7 cellular contexts compared by ENCODE assay signal in the genomic region with DNA sequence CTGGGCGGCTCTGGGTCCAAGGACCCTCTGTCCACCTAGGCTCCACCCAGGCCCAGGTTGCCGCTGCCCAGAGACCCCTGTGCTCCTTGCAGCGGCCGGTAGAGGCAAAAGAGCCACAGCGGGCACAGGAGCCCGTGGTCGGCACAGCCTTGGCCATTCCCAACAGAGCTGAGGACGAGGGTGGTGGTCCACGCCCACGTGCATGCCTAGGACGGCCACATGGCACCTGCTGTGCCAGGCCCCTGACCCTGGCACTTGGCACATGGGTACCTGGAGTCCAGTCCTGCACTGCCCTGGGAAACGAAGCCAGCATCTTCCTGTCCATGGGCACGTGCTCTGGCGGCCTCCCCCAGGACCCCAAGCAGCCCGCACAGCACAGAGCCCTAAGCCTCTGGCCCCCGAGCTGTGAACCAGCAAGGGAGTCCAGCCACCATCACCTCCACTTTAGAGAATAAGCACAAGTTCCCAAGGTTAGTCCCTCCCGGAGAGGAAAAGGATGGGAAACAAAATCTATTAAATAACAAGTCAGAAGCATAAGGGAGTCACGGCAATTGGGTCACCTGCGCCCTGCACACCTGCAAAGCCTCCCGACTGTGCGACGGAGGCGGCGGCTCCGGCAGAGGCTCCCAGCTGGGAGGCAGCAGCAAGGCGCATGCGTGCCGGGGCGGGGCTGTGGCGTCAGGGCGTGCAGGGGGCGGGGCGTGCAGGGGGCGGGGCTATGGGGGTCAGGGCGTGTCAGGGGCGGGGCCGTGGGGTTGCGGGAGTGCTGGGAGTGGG. TPM values are rescaled to one million over a fixed set of nuclear protein-coding genes. Genes with fewer than 3 reads are reported as not detected.
A peak's percentile ranks its signal among the peaks of the same experiment; 100 is the strongest.
DNase-seq lines count a peak whose midpoint lies in the region; ATAC-seq and TF ChIP-seq lines count a peak whose summit lies in the region.

No MANE protein-coding gene starts in this region.

- no peak overlapping the region for H3K4me3 Mint-ChIP-seq in activated naive CD4-positive, alpha-beta T cell treated with anti-CD3 and anti-CD28 coated beads, Interleukin-2, amount 10 ng/mL, durations not matched to agents 7 days and 5 days

- CTCF ChIA-PET in HEK293T (lab: Yijun Ruan, JAX) = interaction anchor here (0.9 kb wide), 1 partner anchor 29 kb away, joined by 3 read pairs; no protein-coding TSS in a partner anchor
- CTCF ChIA-PET in PC-9 (lab: Charles Lee) = no interaction called here
- CTCF ChIA-PET in activated naive CD4-positive, alpha-beta T cell treated with anti-CD3 and anti-CD28 coated beads, Interleukin-2, amount 10 ng/mL, durations not matched to agents 7 days and 5 days (lab: Charles Lee) = no interaction called here

- TF ChIP-seq CTCF in PC-9 (conservative IDR thresholded peaks at IDR 0.05) = no peak

- POLR2A ChIA-PET in HEK293T (lab: Yijun Ruan, JAX) (no interaction called here), PC-9 (lab: Charles Lee; ENCODE audit: unreplicated experiment) (no interaction called here)

- ATAC-seq in GM18868 (IDR thresholded peaks at IDR 0.05; ENCODE audit: unreplicated experiment) = no peak

- H3K27me3 ChIP-seq in PC-9 (ENCODE audit: insufficient read depth, low read depth) = no peaks in the 10 kb centered on the region

- no peaks in the 10 kb centered on the region for H3F3A ChIP-seq in PC-9 (ENCODE audit: insufficient read depth, low read depth)

- no peaks in the 10 kb centered on the region for H4K20me1 ChIP-seq in PC-9 (ENCODE audit: insufficient read depth)

- peak; percentile 99 for DNase-seq in HEK293T (ENCODE audit: extremely low spot score)
- peak in 1 of 2 experiments; percentile 71 for DNase-seq in PC-9
- DNase-seq in activated naive CD4-positive, alpha-beta T cell treated with anti-CD3 and anti-CD28 coated beads, Interleukin-2, amount 10 ng/mL, durations not matched to agents 7 days and 5 days = peak; percentile 74
- peak; percentile 96 for DNase-seq in iPS-NIHi7 (ENCODE audit: extremely low spot score)
- DNase-seq in stimulated activated CD4-positive, alpha-beta T cell treated with anti-CD3 and anti-CD28 coated beads, TNF-alpha, amount 100 ng/mL, for 1 hour (ENCODE audit: low read depth in 3 of 3, low spot score in 1 of 3) = peak; percentile 5 to 57 (median 19)
- no peak for DNase-seq in GF-D8 (lab: John Stamatoyannopoulos, UW)

- no TSS peak for BruUV-seq in PC-9 (replicated peaks; lab: Mats Ljungman, UMichigan)

- H3K79me2 ChIP-seq in PC-9 (ENCODE audit: low read depth) = no peaks in the 10 kb centered on the region

- H3K36me3 Mint-ChIP-seq in activated naive CD4-positive, alpha-beta T cell treated with anti-CD3 and anti-CD28 coated beads, Interleukin-2, amount 10 ng/mL, durations not matched to agents 7 days and 5 days = no peaks in the 10 kb centered on the region

- peak overlapping the region; percentile 54 for H3K4me3 ChIP-seq in PC-9

- no peak overlapping the region for H3K27ac Mint-ChIP-seq in activated naive CD4-positive, alpha-beta T cell treated with anti-CD3 and anti-CD28 coated beads, Interleukin-2, amount 10 ng/mL, durations not matched to agents 7 days and 5 days

- H3K36me3 ChIP-seq in PC-9 (ENCODE audit: low read depth) = no peaks in the 10 kb centered on the region

- intact Hi-C loops in PC-9 (cut with micrococcal nuclease; ENCODE audit: unreplicated experiment) = no loop called here

- H3K27me3 Mint-ChIP-seq in activated naive CD4-positive, alpha-beta T cell treated with anti-CD3 and anti-CD28 coated beads, Interleukin-2, amount 10 ng/mL, durations not matched to agents 7 days and 5 days = no peaks in the 10 kb centered on the region

- no peak overlapping the region for H3K27ac ChIP-seq in PC-9

- no peaks in the 10 kb centered on the region for H3K9me2 ChIP-seq in PC-9 (ENCODE audit: insufficient read depth)

- peak overlapping the region; percentile 68; the same call in 1 of the 2 replicates for H2AFZ ChIP-seq in PC-9

- no peaks in the 10 kb centered on the region for H3K9me3 Mint-ChIP-seq in activated naive CD4-positive, alpha-beta T cell treated with anti-CD3 and anti-CD28 coated beads, Interleukin-2, amount 10 ng/mL, durations not matched to agents 7 days and 5 days

- no peaks in the 10 kb centered on the region for H3K4me1 ChIP-seq in PC-9 (replicated peaks; ENCODE audit: insufficient read depth)

- H3K4me2 ChIP-seq in PC-9 = peak overlapping the region; percentile 78

- H3K4me1 Mint-ChIP-seq in activated naive CD4-positive, alpha-beta T cell treated with anti-CD3 and anti-CD28 coated beads, Interleukin-2, amount 10 ng/mL, durations not matched to agents 7 days and 5 days = peaks cover 5% of the 10 kb centered on the region

- H3K9me3 ChIP-seq in PC-9 (ENCODE audit: insufficient read depth, low read depth) = no peaks in the 10 kb centered on the region

TF ChIP-seq in HEK293T, 16 proteins besides CTCF, POLR2A, EP300 and RAD21:
- TF ChIP-seq FOXM1 (IDR thresholded peaks at IDR 0.05; ENCODE audit: borderline replicate concordance) = no peak
- TF ChIP-seq LEF1 (IDR thresholded peaks at IDR 0.05; ENCODE audit: borderline replicate concordance) = no peak
- no peak for TF ChIP-seq SP1 (IDR thresholded peaks at IDR 0.05)
- TF ChIP-seq ELF4 (IDR thresholded peaks at IDR 0.05) = no peak
- no peak for TF ChIP-seq NFRKB (IDR thresholded peaks at IDR 0.05)

RNA-seq across cellular contexts. Expression of a gene that starts 59.1 kb away (rescaled TPM):
- total RNA-seq in PC-9 (2021) = 13.9 and 21.8 TPM in 2 replicates
